ENCODE assay signal across 18 cellular contexts in the genomic region with DNA sequence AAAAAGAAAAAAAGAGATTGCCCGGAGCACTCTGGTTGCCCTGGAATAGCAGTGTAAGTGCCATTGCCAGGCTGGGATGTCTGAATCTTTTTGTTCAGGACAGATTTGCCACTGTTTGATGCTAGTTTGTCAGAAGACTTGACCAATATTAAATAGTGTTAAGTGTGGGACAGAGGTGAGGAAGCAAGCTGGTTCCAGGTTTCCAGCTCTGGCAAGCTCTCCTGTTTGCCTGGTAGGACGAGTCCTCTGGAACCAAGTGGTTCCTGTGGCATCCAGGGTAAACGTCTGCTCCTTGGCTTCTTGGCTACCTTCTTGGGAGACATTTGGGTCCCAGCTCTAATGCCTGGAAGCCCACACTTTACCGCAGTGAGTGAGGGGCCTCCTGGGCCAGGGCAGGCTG. TPM values are rescaled to one million over a fixed set of nuclear protein-coding genes. Genes with fewer than 3 reads are reported as not detected.
DNase-seq lines count a peak whose midpoint lies in the region; ATAC-seq and TF ChIP-seq lines count a peak whose summit lies in the region.
"Had no signal": no experiment of that assay in that cellular context is flagged by ENCODE, and none has a peak within 500 bp of the region (broad histone marks: within the 10 kb centered on the region; RNA-seq: fewer than 3 reads in every experiment).

No MANE protein-coding gene starts in this region.

- TF ChIP-seq POLR2A in gastroesophageal sphincter (IDR thresholded peaks at IDR 0.05) (no peak), gastrocnemius medialis (IDR thresholded peaks at IDR 0.05) (no peak)

- in situ Hi-C loops in gastrocnemius medialis (cut with MboI; ENCODE audit: low sequenced_read_pairs in 4 of 4): loop anchor here in 1 of 4 donors (25.0 kb wide), 1 partner anchor 446 kb away; no protein-coding TSS in a partner anchor

- TF ChIP-seq CTCF in gastroesophageal sphincter (IDR thresholded peaks at IDR 0.05): no peak
- TF ChIP-seq CTCF in gastrocnemius medialis (IDR thresholded peaks at IDR 0.05 in 4 of 5, conservative IDR thresholded peaks at IDR 0.05 in 1 of 5): no peak

- no peak for TF ChIP-seq EP300 in gastroesophageal sphincter (IDR thresholded peaks at IDR 0.05)

- WGBS in right cardiac atrium: 73% methylated on average over 4 of the region's 4 CpGs
- WGBS in gastroesophageal sphincter (ENCODE audit: low coverage in 1 of 2), 2 donors: no CpG with 5 or more reads among the region's 4 CpGs

- H3K9me3 ChIP-seq in right cardiac atrium (ENCODE audit: control insufficient read depth, low read length): no peaks in the 10 kb centered on the region
- H3K9me3 ChIP-seq in gastroesophageal sphincter: no peaks in the 10 kb centered on the region
- H3K9me3 ChIP-seq in gastrocnemius medialis: no peaks in the 10 kb centered on the region
- H3K9me3 ChIP-seq: BLaER1 had no signal

- H3K27me3 ChIP-seq in right cardiac atrium (ENCODE audit: control insufficient read depth, insufficient read depth): no peaks in the 10 kb centered on the region
- no peaks in the 10 kb centered on the region for H3K27me3 ChIP-seq in gastroesophageal sphincter
- H3K27me3 ChIP-seq in gastrocnemius medialis: no peaks in the 10 kb centered on the region

- no peak for ATAC-seq in right cardiac atrium
- no peak for ATAC-seq in left cardiac atrium
- ATAC-seq in gastroesophageal sphincter: no peak
- ATAC-seq in gastrocnemius medialis: no peak
- no peak for ATAC-seq in left colon
- no peak for ATAC-seq in HG03460 (IDR thresholded peaks at IDR 0.05; ENCODE audit: unreplicated experiment)
- ATAC-seq in HG03175 (IDR thresholded peaks at IDR 0.05; ENCODE audit: unreplicated experiment): no peak
- ATAC-seq: HCT116 had no signal

- H3K4me3 ChIP-seq in right cardiac atrium (ENCODE audit: low read length): no peak overlapping the region
- no peak overlapping the region for H3K4me3 ChIP-seq in gastroesophageal sphincter
- H3K4me3 ChIP-seq in gastrocnemius medialis: no peak overlapping the region
- H3K4me3 ChIP-seq: BLaER1, PC-9 had no signal

- DNase-seq in right cardiac atrium (no peak), left cardiac atrium (no peak), gastrocnemius medialis (no peak), left colon (no peak)
- DNase-seq: CD4-positive, CD25-positive, alpha-beta regulatory T cell; Kasumi-1; NCI-H1105 treated with DMSO at 0.1 percent for 48 hours; NCI-H2029 treated with DMSO at 0.1 percent for 48 hours; NCI-H2227 treated with DMSO at 0.1 percent for 48 hours; NCI-H526 treated with DMSO at 0.1 percent for 48 hours; PC-9; SHP77 had no signal

- intact Hi-C loops in right cardiac atrium (cut with DNase I): no loop called here
- intact Hi-C loops in left cardiac atrium (cut with DNase I): no loop called here
- intact Hi-C loops in gastrocnemius medialis (cut with DNase I; ENCODE audit: low total_unique reads): no loop called here
- intact Hi-C loops in left colon (cut with DNase I, micrococcal nuclease): no loop called here

- H3K4me1 ChIP-seq in right cardiac atrium (ENCODE audit: control insufficient read depth, insufficient read depth, low read length) (peaks cover 6% of the 10 kb centered on the region), gastroesophageal sphincter (peaks cover 0 to 57% (median 5%) of the 10 kb centered on the region in 3 donors), gastrocnemius medialis (peaks cover 13 to 15% of the 10 kb centered on the region in 2 donors)

- H3K36me3 ChIP-seq in gastroesophageal sphincter (no peaks in the 10 kb centered on the region), gastrocnemius medialis (no peaks in the 10 kb centered on the region)
- H3K36me3 ChIP-seq: BLaER1 had no signal

- H3K27ac ChIP-seq in right cardiac atrium (ENCODE audit: low read length) (peak overlapping the region; percentile 33), gastroesophageal sphincter (peak overlapping the region in 3 of 4 donors; percentile 46 to 56 (median 50)), gastrocnemius medialis (peak overlapping the region in 3 of 4 donors; percentile 35 to 68 (median 67))
- H3K27ac ChIP-seq: BLaER1, PC-9 had no signal

RNA-seq across cellular contexts. Expression of a gene that starts 20.8 kb away (rescaled TPM):
- total RNA-seq in right cardiac atrium (100 to 1,000 TPM; 170 to 409 (median 309) TPM), left cardiac atrium (100 to 1,000 TPM in 1 of 2 donors, 10 to 100 TPM in 1; 88.5 to 207 TPM), gastroesophageal sphincter (1,000 to 10,000 TPM in 1 of 4 donors, 100 to 1,000 TPM in 3; 313 to 1,402 (median 682) TPM), gastrocnemius medialis (100 to 1,000 TPM in 3 of 4 donors, 10 to 100 TPM in 1; 99.5 to 550 (median 279) TPM), left colon (100 to 1,000 TPM in 1 of 2 donors, 10 to 100 TPM in 1; 40.0 to 135 TPM)
- polyA plus RNA-seq in right cardiac atrium: 162 TPM
- total RNA-seq: HT-29 had no signal
- polyA plus RNA-seq: CD4-positive, CD25-positive, alpha-beta regulatory T cell had no signal
